In genomic region chr4:163256680-163257343, GRCh38 we compare ENCODE assay signal across 25 cellular contexts.
DNase-seq lines count a peak whose midpoint lies in the region; ATAC-seq and TF ChIP-seq lines count a peak whose summit lies in the region.
"Had no signal": no experiment of that assay in that cellular context is flagged by ENCODE, and none has a peak within 500 bp of the region (broad histone marks: within the 10 kb centered on the region; RNA-seq: fewer than 3 reads in every experiment).

No MANE protein-coding gene starts in this region.

- intact Hi-C loops in left colon (cut with DNase I, micrococcal nuclease) (no loop called here), upper lobe of right lung (cut with DNase I) (no loop called here)

- H3K4me1 ChIP-seq in upper lobe of right lung, result no peaks in the 10 kb centered on the region
- H3K4me1 ChIP-seq: BE2C had no signal

- no peak overlapping the region for H3K27ac ChIP-seq in upper lobe of right lung
- H3K27ac ChIP-seq: 22Rv1, HL-60 had no signal

- H3K27me3 ChIP-seq in upper lobe of right lung, result no peaks in the 10 kb centered on the region
- H3K27me3 ChIP-seq: BE2C had no signal

- no peak overlapping the region for H3K4me3 ChIP-seq in upper lobe of right lung

- DNase-seq in DMS53 (lab: John Stamatoyannopoulos, UW) (peak; percentile 51), DMS53 treated with DMSO at 0.1 percent for 48 hours (lab: John Stamatoyannopoulos, UW; ENCODE audit: unreplicated experiment) (no peak), NCI-H748 (lab: John Stamatoyannopoulos, UW; ENCODE audit: unreplicated experiment) (peak; percentile 58), left colon (no peak), upper lobe of right lung (no peak)
- DNase-seq: ACHN; BE2C; CD8-positive, alpha-beta memory T cell; DMS 273 treated with DMSO at 0.1 percent for 48 hours; GOT3; Karpas-422; NCI-H1092; NCI-H146; NCI-H1930; NCI-H2107; NCI-H446; NCI-H524 treated with DMSO at 0.1 percent for 48 hours; SK-N-SH; SW 1271 had no signal

- ATAC-seq in left colon (peak; percentile 53), upper lobe of right lung (peak; percentile 86), GM18498 (IDR thresholded peaks at IDR 0.05; ENCODE audit: unreplicated experiment) (no peak), HG02763 (IDR thresholded peaks at IDR 0.05; ENCODE audit: unreplicated experiment) (no peak)
- ATAC-seq: HCT116, Panc1 had no signal

- no peak for TF ChIP-seq CTCF in upper lobe of right lung (IDR thresholded peaks at IDR 0.05)

- H3K9me3 ChIP-seq in upper lobe of right lung, result no peaks in the 10 kb centered on the region
- H3K9me3 ChIP-seq: BE2C, SK-N-SH had no signal

- H3K36me3 ChIP-seq in upper lobe of right lung, result no peaks in the 10 kb centered on the region
- H3K36me3 ChIP-seq: BE2C had no signal

Comparison
In these comparisons a context has a peak if more than half of its experiments do, and no peak if none do; other contexts are left out.
1. DNase-seq: peak in DMS53 (single experiment) and NCI-H748 (single experiment); none in DMS53 treated with DMSO at 0.1 percent for 48 hours (single experiment), left colon (0 of 2) and upper lobe of right lung (single experiment).
2. ATAC-seq: peak in left colon (single experiment) and upper lobe of right lung (single experiment); none in GM18498 (single experiment) and HG02763 (single experiment).